ENCODE assay signal across 1 cellular context in genomic region chr1:43687301-43688108, GRCh38.
TF ChIP-seq lines count a peak whose summit lies in the region.

No MANE protein-coding gene starts in this region.

TF ChIP-seq in SK-N-SH treated with all-trans-retinoic acid at 6 μM for 48 hours, 23 proteins besides CTCF, POLR2A, EP300 and RAD21 (continued from another document):
- TF ChIP-seq CREB5 (CRISPR knock-in tag; IDR thresholded peaks at IDR 0.05; ENCODE audit: low read depth) (no peak), ARNTL (CRISPR knock-in tag; IDR thresholded peaks at IDR 0.05; ENCODE audit: borderline replicate concordance, low read depth) (no peak), TCF4 (CRISPR knock-in tag; IDR thresholded peaks at IDR 0.05; ENCODE audit: borderline replicate concordance) (no peak), TOX (CRISPR knock-in tag; IDR thresholded peaks at IDR 0.05; ENCODE audit: borderline replicate concordance) (no peak), GLIS3 (CRISPR knock-in tag; IDR thresholded peaks at IDR 0.05) (no peak), ZNF70 (CRISPR knock-in tag; IDR thresholded peaks at IDR 0.05) (no peak), ZFP30 (CRISPR knock-in tag; IDR thresholded peaks at IDR 0.05) (no peak), ZC3H10 (CRISPR knock-in tag; IDR thresholded peaks at IDR 0.05) (no peak), POU6F1 (CRISPR knock-in tag; IDR thresholded peaks at IDR 0.05; ENCODE audit: borderline replicate concordance, low read depth) (no peak), TSHZ2 (CRISPR knock-in tag; IDR thresholded peaks at IDR 0.05) (no peak), RARB (CRISPR knock-in tag; IDR thresholded peaks at IDR 0.05) (no peak), ZNF8 (CRISPR knock-in tag; IDR thresholded peaks at IDR 0.05) (no peak), ISL1 (CRISPR knock-in tag; IDR thresholded peaks at IDR 0.05) (no peak), CSDC2 (CRISPR knock-in tag; IDR thresholded peaks at IDR 0.05) (no peak)
